15 cellular contexts compared by ENCODE assay signal in the genomic region with DNA sequence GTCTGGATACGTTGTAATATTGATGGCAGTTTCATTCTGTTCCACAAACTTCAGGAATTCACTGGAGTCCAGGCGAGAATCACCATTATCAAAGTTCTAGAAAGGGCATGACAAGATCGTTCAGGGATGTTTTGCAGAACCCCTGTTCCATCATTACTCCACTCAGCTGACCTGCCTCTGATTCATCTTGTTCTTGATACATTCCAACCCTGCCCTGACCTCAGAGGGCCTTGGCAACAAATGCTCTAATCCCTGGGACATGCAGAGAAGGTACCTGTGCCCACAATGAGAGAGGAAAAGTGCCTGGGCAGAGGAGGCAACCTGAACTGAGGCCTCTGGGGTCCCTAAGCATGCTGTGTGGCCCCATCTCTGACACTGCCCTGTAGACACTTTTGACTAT. TPM values are rescaled to one million over a fixed set of nuclear protein-coding genes. Genes with fewer than 3 reads are reported as not detected.
DNase-seq lines count a peak whose midpoint lies in the region; ATAC-seq and TF ChIP-seq lines count a peak whose summit lies in the region.
"Had no signal": no experiment of that assay in that cellular context is flagged by ENCODE, and none has a peak within 500 bp of the region (broad histone marks: within the 10 kb centered on the region; RNA-seq: fewer than 3 reads in every experiment).

No MANE protein-coding gene starts in this region.

- in situ Hi-C loops in mammary epithelial cell (cut with MboI; ENCODE audit: low sequenced_read_pairs in 2 of 2) = loop anchor here in 1 of 2 donors (10.0 kb wide), 1 partner anchor 160 kb away; no protein-coding TSS in a partner anchor

- H3K4me1 Mint-ChIP-seq in endothelial cell (ENCODE audit: unreplicated experiment) = peaks cover 21% of the 10 kb centered on the region
- H3K4me1 Mint-ChIP-seq: H9 had no signal

- no TSS peak for BruUV-seq in mammary epithelial cell (replicated peaks; lab: Mats Ljungman, UMichigan)

- dilution Hi-C loops in mammary epithelial cell (cut with HindIII; ENCODE audit: low sequenced_read_pairs) = no loop called here

- CTCF ChIA-PET in mammary epithelial cell (lab: Charles Lee; ENCODE audit: low non-redundant PET) = no interaction called here

- no peaks in the 10 kb centered on the region for H3K27me3 ChIP-seq in mammary epithelial cell (ENCODE audit: insufficient read depth, low read length)
- no peaks in the 10 kb centered on the region for H3K27me3 ChIP-seq in breast epithelium
- H3K27me3 ChIP-seq: BLaER1 treated with 17β-estradiol and CSF1 and Interleukin-3, amounts not matched to agents 10 nM and 100 nM had no signal

- no peak overlapping the region for H2AFZ ChIP-seq in mammary epithelial cell (ENCODE audit: low read depth, low read length)

- no peaks in the 10 kb centered on the region for H3K79me2 ChIP-seq in mammary epithelial cell (ENCODE audit: insufficient read depth, low read length)

- H3K27ac ChIP-seq in mammary epithelial cell (ENCODE audit: insufficient read depth, low read depth, low read length) (no peak overlapping the region), breast epithelium (no peak overlapping the region), substantia nigra (ENCODE audit: low read depth, low read length, poor library complexity, severe bottlenecking) (no peak overlapping the region)
- H3K27ac ChIP-seq: 22Rv1; BLaER1 treated with 17β-estradiol and CSF1 and Interleukin-3, amounts not matched to agents 10 nM and 100 nM; HL-60 had no signal

- no peak overlapping the region for H3K4me3 ChIP-seq in mammary epithelial cell (replicated peaks in 1 of 3; ENCODE audit: insufficient read depth in 1 of 3, low read depth in 2 of 3, low read length in 3 of 3)
- no peak overlapping the region for H3K4me3 ChIP-seq in breast epithelium
- H3K4me3 ChIP-seq: BLaER1 treated with 17β-estradiol and CSF1 and Interleukin-3, amounts not matched to agents 10 nM and 100 nM had no signal

- peak; percentile 9 for DNase-seq in mammary epithelial cell
- DNase-seq in breast epithelium (ENCODE audit: low spot score in 2 of 2) = no peak
- peak; percentile 42 for DNase-seq in M059J (ENCODE audit: low read depth)
- DNase-seq in endothelial cell (ENCODE audit: low spot score) = no peak
- DNase-seq in renal cortical epithelial cell (ENCODE audit: low read depth) = peak; percentile 26
- no peak for DNase-seq in activated CD4-positive, alpha-beta T cell treated with anti-CD3 and anti-CD28 coated beads for 48 hours
- DNase-seq in substantia nigra (lab: John Stamatoyannopoulos, UW) = no peak
- DNase-seq: H9, KBM-7, NCI-H1092 treated with DMSO at 0.1 percent for 48 hours, NCI-H1694 had no signal

- H3K36me3 Mint-ChIP-seq in endothelial cell (ENCODE audit: low read depth, unreplicated experiment) = peaks cover 76% of the 10 kb centered on the region

- no peak for TF ChIP-seq CTCF in mammary epithelial cell (conservative IDR thresholded peaks at IDR 0.05 in 1 of 2, IDR thresholded peaks at IDR 0.05 in 1 of 2; ENCODE audit: extremely low read depth in 1 of 2, insufficient read depth in 1 of 2, low read depth in 1 of 2, low read length in 2 of 2)
- no peak for TF ChIP-seq CTCF in breast epithelium (IDR thresholded peaks at IDR 0.05)
- TF ChIP-seq CTCF in endothelial cell (IDR thresholded peaks at IDR 0.05; ENCODE audit: unreplicated experiment) = no peak

- no peak for TF ChIP-seq POLR2A in breast epithelium (IDR thresholded peaks at IDR 0.05)

- H3K9me3 ChIP-seq in mammary epithelial cell (replicated peaks; ENCODE audit: insufficient read depth, low read length) (no peaks in the 10 kb centered on the region), breast epithelium (no peaks in the 10 kb centered on the region)
- H3K9me3 ChIP-seq: BLaER1 treated with 17β-estradiol and CSF1 and Interleukin-3, amounts not matched to agents 10 nM and 100 nM had no signal

- no peaks in the 10 kb centered on the region for H4K20me1 ChIP-seq in mammary epithelial cell (ENCODE audit: insufficient read depth, low read length)
- H4K20me1 ChIP-seq: BLaER1 treated with 17β-estradiol and CSF1 and Interleukin-3, amounts not matched to agents 10 nM and 100 nM had no signal

- H3K4me1 ChIP-seq in mammary epithelial cell (ENCODE audit: insufficient read depth, low read length) (no peaks in the 10 kb centered on the region), breast epithelium (no peaks in the 10 kb centered on the region)

- no peak overlapping the region for H3K9ac ChIP-seq in mammary epithelial cell (ENCODE audit: insufficient read depth, low read length)
- H3K9ac ChIP-seq: BLaER1 treated with 17β-estradiol and CSF1 and Interleukin-3, amounts not matched to agents 10 nM and 100 nM had no signal

- H3K27ac Mint-ChIP-seq in endothelial cell (ENCODE audit: unreplicated experiment) = peak overlapping the region; percentile 36
- H3K27ac Mint-ChIP-seq: H9 had no signal

- no peak overlapping the region for H3K4me2 ChIP-seq in mammary epithelial cell (ENCODE audit: insufficient read depth, low read depth, low read length)
- H3K4me2 ChIP-seq: BLaER1 treated with 17β-estradiol and CSF1 and Interleukin-3, amounts not matched to agents 10 nM and 100 nM had no signal

- peaks cover 8% of the 10 kb centered on the region for H3K27me3 Mint-ChIP-seq in endothelial cell (ENCODE audit: unreplicated experiment)

- 87% methylated on average over 3 of the region's 3 CpGs for WGBS in mammary epithelial cell (ENCODE audit: low coverage, missing lambda C conversion rate)

- H3K9me3 Mint-ChIP-seq in endothelial cell (ENCODE audit: unreplicated experiment) = no peaks in the 10 kb centered on the region
- H3K9me3 Mint-ChIP-seq: H9 had no signal

- no peak for ATAC-seq in GM19395 (IDR thresholded peaks at IDR 0.05; ENCODE audit: unreplicated experiment)

- H3K4me3 Mint-ChIP-seq in endothelial cell (ENCODE audit: unreplicated experiment) = peak overlapping the region; percentile 51
- H3K4me3 Mint-ChIP-seq: H9 had no signal

- intact Hi-C loops in mammary epithelial cell (cut with micrococcal nuclease) (no loop called here), breast epithelium (cut with DNase I; ENCODE audit: low total_unique reads) (no loop called here)

- H3K36me3 ChIP-seq in mammary epithelial cell (ENCODE audit: insufficient read depth, low read length) (peaks cover 19% of the 10 kb centered on the region), breast epithelium (no peaks in the 10 kb centered on the region)

RNA-seq across cellular contexts. Expression of gene FSTL1, which starts 45.9 kb away (rescaled TPM):
- total RNA-seq in mammary epithelial cell (100 to 1,000 TPM; 109 to 161 TPM), breast epithelium (1,000 to 10,000 TPM in 1 of 3 donors, 100 to 1,000 TPM in 2; 225 to 1,263 (median 355) TPM), endothelial cell (ENCODE audit: unreplicated experiment) (1,211 TPM), renal cortical epithelial cell (740 and 1,387 TPM in 2 replicates)
- polyA plus RNA-seq in mammary epithelial cell = 71.6 TPM
- 176 TPM for polyA minus RNA-seq in mammary epithelial cell
- 762 and 1,312 TPM in 2 replicates for total RNA-seq in M059J (2014; rRNA removed; shearing (Covaris generic))

RNA-seq across cellular contexts. Expression of gene LRRC58, which starts 55.7 kb away (rescaled TPM):
- total RNA-seq in mammary epithelial cell (10 to 100 TPM; 21.3 to 28.2 TPM), breast epithelium (10 to 100 TPM; 32.1 to 40.2 (median 40.1) TPM), endothelial cell (ENCODE audit: unreplicated experiment) (5.2 TPM), renal cortical epithelial cell (30.7 and 37.2 TPM in 2 replicates)
- 12.9 TPM for polyA plus RNA-seq in mammary epithelial cell
- polyA minus RNA-seq in mammary epithelial cell = 20.2 TPM
- 31.4 and 40.0 TPM in 2 replicates for total RNA-seq in M059J (2014; rRNA removed; shearing (Covaris generic))

Comparison
In these comparisons a context has a peak if more than half of its experiments do, and no peak if none do; other contexts are left out.
1. DNase-seq: peak in mammary epithelial cell (single experiment), M059J (single experiment) and renal cortical epithelial cell (single experiment); none in breast epithelium (0 of 2), endothelial cell (single experiment), activated CD4-positive, alpha-beta T cell treated with anti-CD3 and anti-CD28 coated beads for 48 hours (single experiment) and substantia nigra (0 of 49).